In genomic region chr16:85515830-85516397, GRCh38 we compare ENCODE assay signal across 14 cellular contexts.
A peak's percentile ranks its signal among the peaks of the same experiment; 100 is the strongest.
DNase-seq lines count a peak whose midpoint lies in the region; ATAC-seq and TF ChIP-seq lines count a peak whose summit lies in the region.
"Had no signal": no experiment of that assay in that cellular context is flagged by ENCODE, and none has a peak within 500 bp of the region (broad histone marks: within the 10 kb centered on the region; RNA-seq: fewer than 3 reads in every experiment).

No MANE protein-coding gene starts in this region.

- H4K20me1 ChIP-seq in osteoblast (ENCODE audit: insufficient read depth, low read length): no peaks in the 10 kb centered on the region

- CTCF ChIA-PET in CD8-positive, alpha-beta memory T cell (lab: Charles Lee): no interaction called here

- no peak for TF ChIP-seq POLR2A in breast epithelium (IDR thresholded peaks at IDR 0.05)

- no peak overlapping the region for H3K4me3 Mint-ChIP-seq in CD8-positive, alpha-beta memory T cell

- ATAC-seq in GM19395 (IDR thresholded peaks at IDR 0.05; ENCODE audit: unreplicated experiment): no peak
- ATAC-seq: activated naive CD4-positive, alpha-beta T cell treated with anti-CD3 and anti-CD28 coated beads, Interleukin-2, amount 50 U/mL, for 72 hours had no signal

- peak overlapping the region; percentile 83 for H3K4me2 ChIP-seq in osteoblast (ENCODE audit: insufficient read depth, low read length)

- H3K4me1 ChIP-seq in ACC112 (ENCODE audit: control insufficient read depth, insufficient read depth, low read length, unreplicated experiment) (peaks cover 34% of the 10 kb centered on the region), breast epithelium (peaks cover 15 to 21% of the 10 kb centered on the region in 2 donors), osteoblast (ENCODE audit: insufficient read depth, low read length) (peaks cover 29% of the 10 kb centered on the region)
- peaks cover 8% of the 10 kb centered on the region for H3K4me1 ChIP-seq in CD8-positive, alpha-beta memory T cell (ENCODE audit: insufficient read depth, low read length)

- H3K79me2 ChIP-seq in ACC112 (ENCODE audit: control insufficient read depth, insufficient read depth, low read length, unreplicated experiment) (no peaks in the 10 kb centered on the region), osteoblast (ENCODE audit: insufficient read depth, low read length) (no peaks in the 10 kb centered on the region)

- H3K9me3 ChIP-seq in breast epithelium: no peaks in the 10 kb centered on the region
- H3K9me3 ChIP-seq in osteoblast (ENCODE audit: low read depth, low read length): no peaks in the 10 kb centered on the region
- no peaks in the 10 kb centered on the region for H3K9me3 ChIP-seq in CD8-positive, alpha-beta memory T cell (ENCODE audit: low read length)
- H3K9me3 ChIP-seq: prostate gland had no signal

- H3K9me3 Mint-ChIP-seq in CD8-positive, alpha-beta memory T cell: peaks cover 0 to 9% (median 4%) of the 10 kb centered on the region in 5 donors

- H3K36me3 ChIP-seq in ACC112 (ENCODE audit: insufficient read depth, low read length) (no peaks in the 10 kb centered on the region), breast epithelium (no peaks in the 10 kb centered on the region), osteoblast (ENCODE audit: insufficient read depth, low read length) (no peaks in the 10 kb centered on the region)
- H3K36me3 ChIP-seq in CD8-positive, alpha-beta memory T cell (ENCODE audit: insufficient read depth, low read length): no peaks in the 10 kb centered on the region
- H3K36me3 ChIP-seq: prostate gland had no signal

- intact Hi-C loops in breast epithelium (cut with DNase I; ENCODE audit: low total_unique reads): no loop called here

- H2AFZ ChIP-seq in ACC112 (ENCODE audit: low read length, unreplicated experiment) (no peak overlapping the region), osteoblast (ENCODE audit: low read length) (no peak overlapping the region)

- H3K27ac Mint-ChIP-seq in CD8-positive, alpha-beta memory T cell: no peak overlapping the region
- H3K27ac Mint-ChIP-seq: activated naive CD4-positive, alpha-beta T cell treated with anti-CD3 and anti-CD28 coated beads, Interleukin-2, amount 50 U/mL, for 72 hours had no signal

- H3K27me3 ChIP-seq in ACC112 (ENCODE audit: insufficient read depth, low read length) (no peaks in the 10 kb centered on the region), breast epithelium (no peaks in the 10 kb centered on the region), osteoblast (ENCODE audit: insufficient read depth, low read length) (no peaks in the 10 kb centered on the region)
- no peaks in the 10 kb centered on the region for H3K27me3 ChIP-seq in CD8-positive, alpha-beta memory T cell (ENCODE audit: insufficient read depth, low read length, poor library complexity, severe bottlenecking)

- TF ChIP-seq CTCF in breast epithelium (IDR thresholded peaks at IDR 0.05) (no peak), osteoblast (IDR thresholded peaks at IDR 0.05; ENCODE audit: extremely low read depth, low read depth, low read length) (no peak)

- peaks cover 10 to 18% (median 16%) of the 10 kb centered on the region in 3 donors for H3K4me1 Mint-ChIP-seq in CD8-positive, alpha-beta memory T cell

- H3K27me3 Mint-ChIP-seq in CD8-positive, alpha-beta memory T cell: peaks cover 3 to 10% of the 10 kb centered on the region in 2 donors

- peak; percentile 80 for DNase-seq in HuH-7 (ENCODE audit: low spot score)
- peak in 1 of 2 donors; percentile 32 for DNase-seq in breast epithelium (ENCODE audit: low spot score in 2 of 2)
- no peak for DNase-seq in osteoblast (ENCODE audit: insufficient read length, low spot score, missing footprints)
- DNase-seq in NCI-H526 treated with DMSO at 0.1 percent for 48 hours (lab: John Stamatoyannopoulos, UW): no peak
- no peak for DNase-seq in A172 (ENCODE audit: low spot score)
- DNase-seq in CD8-positive, alpha-beta memory T cell: no peak
- DNase-seq: AML-193, dermis blood vessel endothelial cell, NCI-H2029, T-helper 9 cell had no signal

- H3K36me3 Mint-ChIP-seq in CD8-positive, alpha-beta memory T cell: no peaks in the 10 kb centered on the region
- H3K36me3 Mint-ChIP-seq: activated naive CD4-positive, alpha-beta T cell treated with anti-CD3 and anti-CD28 coated beads, Interleukin-2, amount 50 U/mL, for 72 hours had no signal

- H3K27ac ChIP-seq in ACC112 (ENCODE audit: low read depth, low read length): peak overlapping the region; percentile 87
- H3K27ac ChIP-seq in breast epithelium: peak overlapping the region; percentile 78 to 91
- peak overlapping the region; percentile 91 for H3K27ac ChIP-seq in osteoblast (ENCODE audit: low read depth, low read length)
- H3K27ac ChIP-seq in CD8-positive, alpha-beta memory T cell (ENCODE audit: low read depth, low read length): no peak overlapping the region

- H3K4me3 ChIP-seq in ACC112 (ENCODE audit: low read depth, low read length) (peak overlapping the region; percentile 30), breast epithelium (no peak overlapping the region), osteoblast (ENCODE audit: insufficient read depth, low read length) (peak overlapping the region; percentile 56)
- H3K4me3 ChIP-seq in CD8-positive, alpha-beta memory T cell (ENCODE audit: low read length): no peak overlapping the region
- H3K4me3 ChIP-seq: prostate gland had no signal

- POLR2A ChIA-PET in CD8-positive, alpha-beta memory T cell (lab: Charles Lee): no interaction called here

Comparison
In these comparisons a context has a peak if more than half of its experiments do, and no peak if none do; other contexts are left out.
1. H3K4me3 ChIP-seq: peak in ACC112 (single experiment) and osteoblast (single experiment); none in breast epithelium (0 of 3) and CD8-positive, alpha-beta memory T cell (single experiment).